In genomic region chr22:42962295-42963230, GRCh38 we compare ENCODE assay signal across 9 cellular contexts. TPM values are rescaled to one million over a fixed set of nuclear protein-coding genes. Genes with fewer than 3 reads are reported as not detected.
DNase-seq lines count a peak whose midpoint lies in the region; ATAC-seq and TF ChIP-seq lines count a peak whose summit lies in the region.
"Had no signal": no experiment of that assay in that cellular context is flagged by ENCODE, and none has a peak within 500 bp of the region (broad histone marks: within the 10 kb centered on the region; RNA-seq: fewer than 3 reads in every experiment).

No MANE protein-coding gene starts in this region.

- H3K36me3 ChIP-seq in lower lobe of right lung (no peaks in the 10 kb centered on the region), vagina (no peaks in the 10 kb centered on the region)

- H3K27me3 Mint-ChIP-seq in MCF 10A (ENCODE audit: insufficient read depth, unreplicated experiment): no peaks in the 10 kb centered on the region

- H3K4me3 ChIP-seq in lower lobe of right lung: no peak overlapping the region
- H3K4me3 ChIP-seq in vagina: no peak overlapping the region

- ATAC-seq in lower lobe of right lung (peak; percentile 82 to 89), HG03520 (IDR thresholded peaks at IDR 0.05; ENCODE audit: unreplicated experiment) (no peak)

- H3K9me3 ChIP-seq in lower lobe of right lung (no peaks in the 10 kb centered on the region), vagina (no peaks in the 10 kb centered on the region)

- H3K9me3 Mint-ChIP-seq in MCF 10A (ENCODE audit: unreplicated experiment): no peaks in the 10 kb centered on the region

- intact Hi-C loops in MCF 10A (cut with micrococcal nuclease) (no loop called here), lower lobe of right lung (cut with DNase I) (no loop called here), vagina (cut with DNase I) (no loop called here)

- H3K27me3 ChIP-seq in lower lobe of right lung (ENCODE audit: low read depth): no peaks in the 10 kb centered on the region
- no peaks in the 10 kb centered on the region for H3K27me3 ChIP-seq in vagina

- peak overlapping the region; percentile 12 for H3K4me3 Mint-ChIP-seq in MCF 10A (ENCODE audit: unreplicated experiment)

- H3K27ac ChIP-seq in lower lobe of right lung: peak overlapping the region; percentile 80
- peak overlapping the region; percentile 31 for H3K27ac ChIP-seq in vagina

- CTCF ChIA-PET in MCF 10A (lab: Yijun Ruan, JAX): interaction anchor here (0.6 to 0.7 kb wide), 2 partner anchors 10 to 231 kb away, joined by 3 to 4 read pairs; no protein-coding TSS in a partner anchor

- no peak for TF ChIP-seq POLR2A in vagina (IDR thresholded peaks at IDR 0.05)

- peaks cover 20% of the 10 kb centered on the region for H3K36me3 Mint-ChIP-seq in MCF 10A (ENCODE audit: insufficient read depth, unreplicated experiment)

- peak overlapping the region; percentile 42 for H3K27ac Mint-ChIP-seq in MCF 10A (ENCODE audit: low read depth, unreplicated experiment)

- TF ChIP-seq CTCF in MCF 10A (IDR thresholded peaks at IDR 0.05; ENCODE audit: unreplicated experiment): no peak
- TF ChIP-seq CTCF in lower lobe of right lung (IDR thresholded peaks at IDR 0.05): no peak
- TF ChIP-seq CTCF in vagina (IDR thresholded peaks at IDR 0.05): no peak

- H3K4me1 Mint-ChIP-seq in MCF 10A (ENCODE audit: insufficient read depth, unreplicated experiment): peaks cover 52% of the 10 kb centered on the region

- no TSS peak for BruUV-seq in MCF 10A (replicated peaks; lab: Mats Ljungman, UMichigan)

- POLR2A ChIA-PET in MCF 10A (lab: Yijun Ruan, JAX): interaction anchor here (0.7 to 1.3 kb wide), 4 partner anchors 15 to 48 kb away, joined by 3 to 5 read pairs (median 4); no protein-coding TSS in a partner anchor

- peak; percentile 12 for DNase-seq in stimulated activated CD4-positive, alpha-beta T cell treated with anti-CD3 and anti-CD28 coated beads, Interleukin-2, amount 100 ng/mL, for 4 hours (ENCODE audit: low read depth)
- no peak for DNase-seq in stimulated activated CD4-positive, alpha-beta T cell treated with anti-CD3 and anti-CD28 coated beads, Interleukin-4, amount 100 ng/mL, for 24 hours
- no peak for DNase-seq in MCF 10A (ENCODE audit: unreplicated experiment)
- peak; percentile 87 for DNase-seq in lower lobe of right lung
- DNase-seq in vagina (ENCODE audit: extremely low spot score in 2 of 2): no peak
- DNase-seq in AG08395 (ENCODE audit: low spot score): no peak
- DNase-seq in activated CD4-positive, alpha-beta T cell treated with anti-CD3 and anti-CD28 coated beads, Interleukin-2, amount 50 U/mL, for 4 hours: no peak
- DNase-seq: activated CD4-positive, alpha-beta T cell treated with anti-CD3 and anti-CD28 coated beads, Interleukin-2, amount 50 U/mL, for 48 hours had no signal

- H3K4me1 ChIP-seq in lower lobe of right lung (peaks cover 69% of the 10 kb centered on the region), vagina (peaks cover 66% of the 10 kb centered on the region)

RNA-seq across cellular contexts. Expression of gene PACSIN2, which starts 52.4 kb away (rescaled TPM):
- 66.5 and 67.3 TPM in 2 replicates for total RNA-seq in MCF 10A (2022)
- total RNA-seq in lower lobe of right lung: 104 TPM
- total RNA-seq in vagina: 46.2 TPM

Comparison
In these comparisons a context has a peak if more than half of its experiments do, and no peak if none do; other contexts are left out.
1. DNase-seq: peak in stimulated activated CD4-positive, alpha-beta T cell treated with anti-CD3 and anti-CD28 coated beads, Interleukin-2, amount 100 ng/mL, for 4 hours (single experiment) and lower lobe of right lung (single experiment); none in stimulated activated CD4-positive, alpha-beta T cell treated with anti-CD3 and anti-CD28 coated beads, Interleukin-4, amount 100 ng/mL, for 24 hours (single experiment), MCF 10A (single experiment), vagina (0 of 2), AG08395 (single experiment) and activated CD4-positive, alpha-beta T cell treated with anti-CD3 and anti-CD28 coated beads, Interleukin-2, amount 50 U/mL, for 4 hours (0 of 2).